In the genomic region with DNA sequence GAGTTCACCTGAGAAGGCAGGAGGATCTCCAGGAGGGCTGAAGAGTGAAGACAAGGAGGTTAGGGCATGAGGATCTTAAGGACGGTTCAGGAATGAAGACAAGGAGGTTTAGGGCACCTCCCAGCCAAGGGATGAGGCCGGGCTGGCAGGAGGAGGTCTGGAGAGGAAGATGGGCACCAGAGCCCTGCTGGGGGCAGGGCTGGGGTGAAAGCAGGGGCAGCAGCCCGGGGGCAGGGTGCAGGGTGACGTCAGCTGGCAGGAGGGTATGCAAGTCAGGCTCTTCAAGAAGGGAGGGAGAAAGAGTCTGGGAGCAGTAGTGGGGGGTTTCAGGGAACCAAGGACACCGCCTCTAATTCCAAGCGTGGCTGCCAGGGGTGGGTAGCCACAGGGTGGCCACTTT, we compare ENCODE assay signal across 1 cellular context.
TF ChIP-seq lines count a peak whose summit lies in the region.

No MANE protein-coding gene starts in this region.

TF ChIP-seq in HEK293, 187 proteins besides CTCF, POLR2A, EP300 and RAD21 (continued from another document):
- TF ChIP-seq, protein P1, sequence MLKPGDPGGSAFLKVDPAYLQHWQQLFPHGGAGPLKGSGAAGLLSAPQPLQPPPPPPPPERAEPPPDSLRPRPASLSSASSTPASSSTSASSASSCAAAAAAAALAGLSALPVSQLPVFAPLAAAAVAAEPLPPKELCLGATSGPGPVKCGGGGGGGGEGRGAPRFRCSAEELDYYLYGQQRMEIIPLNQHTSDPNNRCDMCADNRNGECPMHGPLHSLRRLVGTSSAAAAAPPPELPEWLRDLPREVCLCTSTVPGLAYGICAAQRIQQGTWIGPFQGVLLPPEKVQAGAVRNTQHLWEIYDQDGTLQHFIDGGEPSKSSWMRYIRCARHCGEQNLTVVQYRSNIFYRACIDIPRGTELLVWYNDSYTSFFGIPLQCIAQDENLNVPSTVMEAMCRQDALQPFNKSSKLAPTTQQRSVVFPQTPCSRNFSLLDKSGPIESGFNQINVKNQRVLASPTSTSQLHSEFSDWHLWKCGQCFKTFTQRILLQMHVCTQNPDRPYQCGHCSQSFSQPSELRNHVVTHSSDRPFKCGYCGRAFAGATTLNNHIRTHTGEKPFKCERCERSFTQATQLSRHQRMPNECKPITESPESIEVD (tag by site-specific recombination; IDR thresholded peaks at IDR 0.05), result no peak
- TF ChIP-seq ZNF146 (tag by site-specific recombination; IDR thresholded peaks at IDR 0.05) (no peak), ZNF610 (tag by site-specific recombination; IDR thresholded peaks at IDR 0.05; ENCODE audit: borderline replicate concordance) (no peak), GLIS1 (tag by site-specific recombination; IDR thresholded peaks at IDR 0.05) (peak; percentile 56), ZNF16 (tag by site-specific recombination; IDR thresholded peaks at IDR 0.05; ENCODE audit: low read depth) (no peak), ZNF549 (tag by site-specific recombination; IDR thresholded peaks at IDR 0.05) (no peak), BCL11B (tag by site-specific recombination; IDR thresholded peaks at IDR 0.05; ENCODE audit: low read depth) (no peak), ZNF404 (tag by site-specific recombination; IDR thresholded peaks at IDR 0.05) (no peak), IKZF3 (tag by site-specific recombination; IDR thresholded peaks at IDR 0.05) (no peak), ZIC2 (tag by site-specific recombination; IDR thresholded peaks at IDR 0.05) (peak; percentile 58), ZNF561 (tag by site-specific recombination; IDR thresholded peaks at IDR 0.05; ENCODE audit: borderline replicate concordance) (no peak), ZNF433 (tag by site-specific recombination; IDR thresholded peaks at IDR 0.05; ENCODE audit: low read depth) (no peak), ZNF24 (tag by site-specific recombination; IDR thresholded peaks at IDR 0.05) (no peak)
- TF ChIP-seq, protein P2, sequence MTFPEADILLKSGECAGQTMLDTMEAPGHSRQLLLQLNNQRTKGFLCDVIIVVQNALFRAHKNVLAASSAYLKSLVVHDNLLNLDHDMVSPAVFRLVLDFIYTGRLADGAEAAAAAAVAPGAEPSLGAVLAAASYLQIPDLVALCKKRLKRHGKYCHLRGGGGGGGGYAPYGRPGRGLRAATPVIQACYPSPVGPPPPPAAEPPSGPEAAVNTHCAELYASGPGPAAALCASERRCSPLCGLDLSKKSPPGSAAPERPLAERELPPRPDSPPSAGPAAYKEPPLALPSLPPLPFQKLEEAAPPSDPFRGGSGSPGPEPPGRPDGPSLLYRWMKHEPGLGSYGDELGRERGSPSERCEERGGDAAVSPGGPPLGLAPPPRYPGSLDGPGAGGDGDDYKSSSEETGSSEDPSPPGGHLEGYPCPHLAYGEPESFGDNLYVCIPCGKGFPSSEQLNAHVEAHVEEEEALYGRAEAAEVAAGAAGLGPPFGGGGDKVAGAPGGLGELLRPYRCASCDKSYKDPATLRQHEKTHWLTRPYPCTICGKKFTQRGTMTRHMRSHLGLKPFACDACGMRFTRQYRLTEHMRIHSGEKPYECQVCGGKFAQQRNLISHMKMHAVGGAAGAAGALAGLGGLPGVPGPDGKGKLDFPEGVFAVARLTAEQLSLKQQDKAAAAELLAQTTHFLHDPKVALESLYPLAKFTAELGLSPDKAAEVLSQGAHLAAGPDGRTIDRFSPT (tag by site-specific recombination; IDR thresholded peaks at IDR 0.05), result 0 out of 2 replicates have a peak, but pooled peaks have one; percentile 29
- TF ChIP-seq, protein P3, sequence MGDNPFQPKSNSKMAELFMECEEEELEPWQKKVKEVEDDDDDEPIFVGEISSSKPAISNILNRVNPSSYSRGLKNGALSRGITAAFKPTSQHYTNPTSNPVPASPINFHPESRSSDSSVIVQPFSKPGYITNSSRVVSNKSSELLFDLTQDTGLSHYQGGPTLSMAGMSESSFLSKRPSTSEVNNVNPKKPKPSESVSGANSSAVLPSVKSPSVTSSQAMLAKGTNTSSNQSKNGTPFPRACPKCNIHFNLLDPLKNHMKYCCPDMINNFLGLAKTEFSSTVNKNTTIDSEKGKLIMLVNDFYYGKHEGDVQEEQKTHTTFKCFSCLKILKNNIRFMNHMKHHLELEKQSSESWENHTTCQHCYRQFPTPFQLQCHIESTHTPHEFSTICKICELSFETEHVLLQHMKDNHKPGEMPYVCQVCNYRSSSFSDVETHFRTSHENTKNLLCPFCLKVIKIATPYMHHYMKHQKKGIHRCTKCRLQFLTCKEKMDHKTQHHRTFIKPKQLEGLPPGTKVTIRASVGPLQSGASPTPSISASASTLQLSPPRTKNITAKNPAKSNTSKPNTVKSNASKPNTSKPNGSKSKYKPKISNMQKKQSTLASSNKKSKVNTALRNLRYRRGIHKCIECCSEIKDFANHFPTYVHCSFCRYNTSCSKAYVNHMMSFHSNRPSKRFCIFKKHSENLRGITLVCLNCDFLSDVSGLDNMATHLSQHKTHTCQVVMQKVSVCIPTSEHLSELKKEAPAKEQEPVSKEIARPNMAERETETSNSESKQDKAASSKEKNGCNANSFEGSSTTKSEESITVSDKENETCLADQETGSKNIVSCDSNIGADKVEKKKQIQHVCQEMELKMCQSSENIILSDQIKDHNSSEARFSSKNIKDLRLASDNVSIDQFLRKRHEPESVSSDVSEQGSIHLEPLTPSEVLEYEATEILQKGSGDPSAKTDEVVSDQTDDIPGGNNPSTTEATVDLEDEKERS (tag by site-specific recombination; IDR thresholded peaks at IDR 0.05), result no peak
- TF ChIP-seq, protein P4, sequence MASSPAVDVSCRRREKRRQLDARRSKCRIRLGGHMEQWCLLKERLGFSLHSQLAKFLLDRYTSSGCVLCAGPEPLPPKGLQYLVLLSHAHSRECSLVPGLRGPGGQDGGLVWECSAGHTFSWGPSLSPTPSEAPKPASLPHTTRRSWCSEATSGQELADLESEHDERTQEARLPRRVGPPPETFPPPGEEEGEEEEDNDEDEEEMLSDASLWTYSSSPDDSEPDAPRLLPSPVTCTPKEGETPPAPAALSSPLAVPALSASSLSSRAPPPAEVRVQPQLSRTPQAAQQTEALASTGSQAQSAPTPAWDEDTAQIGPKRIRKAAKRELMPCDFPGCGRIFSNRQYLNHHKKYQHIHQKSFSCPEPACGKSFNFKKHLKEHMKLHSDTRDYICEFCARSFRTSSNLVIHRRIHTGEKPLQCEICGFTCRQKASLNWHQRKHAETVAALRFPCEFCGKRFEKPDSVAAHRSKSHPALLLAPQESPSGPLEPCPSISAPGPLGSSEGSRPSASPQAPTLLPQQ (tag by site-specific recombination; IDR thresholded peaks at IDR 0.05), result no peak
- TF ChIP-seq, protein P5, sequence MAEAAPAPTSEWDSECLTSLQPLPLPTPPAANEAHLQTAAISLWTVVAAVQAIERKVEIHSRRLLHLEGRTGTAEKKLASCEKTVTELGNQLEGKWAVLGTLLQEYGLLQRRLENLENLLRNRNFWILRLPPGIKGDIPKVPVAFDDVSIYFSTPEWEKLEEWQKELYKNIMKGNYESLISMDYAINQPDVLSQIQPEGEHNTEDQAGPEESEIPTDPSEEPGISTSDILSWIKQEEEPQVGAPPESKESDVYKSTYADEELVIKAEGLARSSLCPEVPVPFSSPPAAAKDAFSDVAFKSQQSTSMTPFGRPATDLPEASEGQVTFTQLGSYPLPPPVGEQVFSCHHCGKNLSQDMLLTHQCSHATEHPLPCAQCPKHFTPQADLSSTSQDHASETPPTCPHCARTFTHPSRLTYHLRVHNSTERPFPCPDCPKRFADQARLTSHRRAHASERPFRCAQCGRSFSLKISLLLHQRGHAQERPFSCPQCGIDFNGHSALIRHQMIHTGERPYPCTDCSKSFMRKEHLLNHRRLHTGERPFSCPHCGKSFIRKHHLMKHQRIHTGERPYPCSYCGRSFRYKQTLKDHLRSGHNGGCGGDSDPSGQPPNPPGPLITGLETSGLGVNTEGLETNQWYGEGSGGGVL (tag by site-specific recombination; IDR thresholded peaks at IDR 0.05), result peak; percentile 45
- TF ChIP-seq, protein P6, sequence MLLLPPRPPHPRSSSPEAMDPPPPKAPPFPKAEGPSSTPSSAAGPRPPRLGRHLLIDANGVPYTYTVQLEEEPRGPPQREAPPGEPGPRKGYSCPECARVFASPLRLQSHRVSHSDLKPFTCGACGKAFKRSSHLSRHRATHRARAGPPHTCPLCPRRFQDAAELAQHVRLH (tag by site-specific recombination; IDR thresholded peaks at IDR 0.05), result no peak
- TF ChIP-seq, protein P7, sequence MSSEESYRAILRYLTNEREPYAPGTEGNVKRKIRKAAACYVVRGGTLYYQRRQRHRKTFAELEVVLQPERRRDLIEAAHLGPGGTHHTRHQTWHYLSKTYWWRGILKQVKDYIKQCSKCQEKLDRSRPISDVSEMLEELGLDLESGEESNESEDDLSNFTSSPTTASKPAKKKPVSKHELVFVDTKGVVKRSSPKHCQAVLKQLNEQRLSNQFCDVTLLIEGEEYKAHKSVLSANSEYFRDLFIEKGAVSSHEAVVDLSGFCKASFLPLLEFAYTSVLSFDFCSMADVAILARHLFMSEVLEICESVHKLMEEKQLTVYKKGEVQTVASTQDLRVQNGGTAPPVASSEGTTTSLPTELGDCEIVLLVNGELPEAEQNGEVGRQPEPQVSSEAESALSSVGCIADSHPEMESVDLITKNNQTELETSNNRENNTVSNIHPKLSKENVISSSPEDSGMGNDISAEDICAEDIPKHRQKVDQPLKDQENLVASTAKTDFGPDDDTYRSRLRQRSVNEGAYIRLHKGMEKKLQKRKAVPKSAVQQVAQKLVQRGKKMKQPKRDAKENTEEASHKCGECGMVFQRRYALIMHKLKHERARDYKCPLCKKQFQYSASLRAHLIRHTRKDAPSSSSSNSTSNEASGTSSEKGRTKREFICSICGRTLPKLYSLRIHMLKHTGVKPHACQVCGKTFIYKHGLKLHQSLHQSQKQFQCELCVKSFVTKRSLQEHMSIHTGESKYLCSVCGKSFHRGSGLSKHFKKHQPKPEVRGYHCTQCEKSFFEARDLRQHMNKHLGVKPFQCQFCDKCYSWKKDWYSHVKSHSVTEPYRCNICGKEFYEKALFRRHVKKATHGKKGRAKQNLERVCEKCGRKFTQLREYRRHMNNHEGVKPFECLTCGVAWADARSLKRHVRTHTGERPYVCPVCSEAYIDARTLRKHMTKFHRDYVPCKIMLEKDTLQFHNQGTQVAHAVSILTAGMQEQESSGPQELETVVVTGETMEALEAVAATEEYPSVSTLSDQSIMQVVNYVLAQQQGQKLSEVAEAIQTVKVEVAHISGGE (tag by site-specific recombination; conservative IDR thresholded peaks at IDR 0.05; ENCODE audit: low read depth), result no peak
